ENCODE assay signal across 12 cellular contexts in the genomic region with DNA sequence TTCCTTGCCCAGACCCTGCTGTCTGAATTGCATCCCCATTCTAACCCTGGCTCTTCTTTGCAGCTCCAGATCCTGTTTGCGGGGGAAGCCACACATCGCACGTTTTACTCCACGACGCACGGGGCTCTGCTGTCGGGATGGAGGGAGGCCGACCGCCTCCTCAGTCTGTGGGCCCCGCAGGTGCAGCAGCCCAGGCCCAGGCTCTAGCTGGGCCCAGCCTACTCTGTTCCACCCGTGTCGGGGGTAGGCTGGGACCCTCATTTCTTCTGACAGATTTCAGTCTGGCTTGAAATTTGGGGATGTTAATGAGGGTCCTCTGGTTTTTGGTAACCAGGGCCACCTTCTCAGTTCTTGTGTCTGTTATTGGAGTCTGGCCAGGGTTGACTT. TPM values are rescaled to one million over a fixed set of nuclear protein-coding genes. Genes with fewer than 3 reads are reported as not detected.
DNase-seq lines count a peak whose midpoint lies in the region; ATAC-seq and TF ChIP-seq lines count a peak whose summit lies in the region.
"Had no signal": no experiment of that assay in that cellular context is flagged by ENCODE, and none has a peak within 500 bp of the region (broad histone marks: within the 10 kb centered on the region; RNA-seq: fewer than 3 reads in every experiment).

No MANE protein-coding gene starts in this region.

- H3K4me3 ChIP-seq in RWPE2 (ENCODE audit: severe bottlenecking) (no peak overlapping the region), endodermal cell (ENCODE audit: low read length) (no peak overlapping the region)

- H3K4me1 Mint-ChIP-seq in effector memory CD8-positive, alpha-beta T cell (ENCODE audit: low read depth in 2 of 2): peaks cover 39 to 45% of the 10 kb centered on the region in 2 donors
- H3K4me1 Mint-ChIP-seq in endodermal cell: peaks cover 5% of the 10 kb centered on the region

- H3K4me1 ChIP-seq in RWPE2 (ENCODE audit: insufficient read depth, poor library complexity, severe bottlenecking): peaks cover 5% of the 10 kb centered on the region
- H3K4me1 ChIP-seq in endodermal cell (ENCODE audit: control insufficient read depth, insufficient read depth, low read length): no peaks in the 10 kb centered on the region

- peak; percentile 55 for DNase-seq in activated effector memory CD4-positive, alpha-beta T cell treated with anti-CD3 and anti-CD28 coated beads, Interleukin-2, amount 50 U/mL, for 16 hours
- no peak for DNase-seq in activated effector memory CD4-positive, alpha-beta T cell treated with Interleukin-2 at 50 U/mL for 16 hours
- peak; percentile 39 for DNase-seq in RWPE2 (ENCODE audit: low spot score)
- DNase-seq in effector memory CD8-positive, alpha-beta T cell: no peak
- peak; percentile 25 for DNase-seq in stimulated activated CD8-positive, alpha-beta memory T cell treated with anti-CD3 and anti-CD28 coated beads, Interleukin-4, amount 100 ng/mL, for 48 hours
- DNase-seq in endodermal cell: no peak
- DNase-seq in stimulated activated naive CD4-positive, alpha-beta T cell treated with Interleukin-2 at 50 U/mL for 16 hours (lab: John Stamatoyannopoulos, UW): no peak
- DNase-seq: DMS 273 treated with DMSO at 0.1 percent for 48 hours, NCI-H1092 treated with DMSO at 0.1 percent for 48 hours, SIG-M5 had no signal

- H3K36me3 Mint-ChIP-seq in effector memory CD8-positive, alpha-beta T cell (ENCODE audit: insufficient read depth): peaks cover 26% of the 10 kb centered on the region
- peaks cover 13% of the 10 kb centered on the region for H3K36me3 Mint-ChIP-seq in endodermal cell (ENCODE audit: low read depth)

- no peaks in the 10 kb centered on the region for H3K27me3 Mint-ChIP-seq in effector memory CD8-positive, alpha-beta T cell
- no peaks in the 10 kb centered on the region for H3K27me3 Mint-ChIP-seq in endodermal cell (ENCODE audit: insufficient read depth)

- H3K27ac Mint-ChIP-seq in effector memory CD8-positive, alpha-beta T cell: peak overlapping the region; percentile 92 to 94
- H3K27ac Mint-ChIP-seq in endodermal cell: no peak overlapping the region

- H3K9ac ChIP-seq in endodermal cell (ENCODE audit: extremely low read depth, low read length, poor library complexity, severe bottlenecking): no peak overlapping the region

- 97% methylated on average over 12 of the region's 12 CpGs; no CpG with 5 or more reads in 1 of the 2 experiments for WGBS in endodermal cell (ENCODE audit: insufficient coverage in 1 of 2, insufficient read length in 1 of 2), 2 experiments

- no peaks in the 10 kb centered on the region for H3K9me3 Mint-ChIP-seq in effector memory CD8-positive, alpha-beta T cell
- no peaks in the 10 kb centered on the region for H3K9me3 Mint-ChIP-seq in endodermal cell

- no peaks in the 10 kb centered on the region for H3K27me3 ChIP-seq in RWPE2 (ENCODE audit: insufficient read depth, poor library complexity, severe bottlenecking)
- no peaks in the 10 kb centered on the region for H3K27me3 ChIP-seq in endodermal cell (ENCODE audit: control insufficient read depth, insufficient read depth, low read length, poor library complexity, severe bottlenecking)
- H3K27me3 ChIP-seq: neutrophil had no signal

- H3K27ac ChIP-seq in RWPE2 (ENCODE audit: poor library complexity, severe bottlenecking): no peak overlapping the region
- H3K27ac ChIP-seq in endodermal cell (ENCODE audit: low read depth, low read length): no peak overlapping the region
- H3K27ac ChIP-seq: neutrophil had no signal

- peaks cover 9% of the 10 kb centered on the region for H3K36me3 ChIP-seq in RWPE2 (ENCODE audit: low read depth)
- H3K36me3 ChIP-seq in endodermal cell (ENCODE audit: control insufficient read depth, insufficient read depth, low read length): peaks cover 6% of the 10 kb centered on the region
- H3K36me3 ChIP-seq: neutrophil had no signal

- ATAC-seq in RWPE2 (ENCODE audit: low read depth) (no peak), GM18502 (IDR thresholded peaks at IDR 0.05; ENCODE audit: poor library complexity, unreplicated experiment) (no peak)
- ATAC-seq in effector memory CD8-positive, alpha-beta T cell (replicated peaks): no peak

- H3K9me3 ChIP-seq in RWPE2 (ENCODE audit: severe bottlenecking) (no peaks in the 10 kb centered on the region), endodermal cell (ENCODE audit: control insufficient read depth, low read length) (no peaks in the 10 kb centered on the region)
- H3K9me3 ChIP-seq: neutrophil had no signal

- no peak for TF ChIP-seq CTCF in RWPE2 (IDR thresholded peaks at IDR 0.05; ENCODE audit: poor library complexity, severe bottlenecking)
- no peak for TF ChIP-seq CTCF in endodermal cell (conservative IDR thresholded peaks at IDR 0.05)

- peak overlapping the region; percentile 72 to 90 for H3K4me3 Mint-ChIP-seq in effector memory CD8-positive, alpha-beta T cell
- H3K4me3 Mint-ChIP-seq in endodermal cell: no peak overlapping the region

RNA-seq across cellular contexts. Expression of gene MTG1, which starts 2.7 kb away (rescaled TPM):
- total RNA-seq in endodermal cell: 10 to 100 TPM; 71.3 to 86.0 TPM
- 46.8 TPM for polyA plus RNA-seq in endodermal cell (2013, experiment 1 of 2)
- polyA plus RNA-seq in endodermal cell (2013, experiment 2 of 2): 45.4 TPM

RNA-seq across cellular contexts. Expression of gene PAOX, which starts 12.2 kb away (rescaled TPM):
- total RNA-seq in endodermal cell: 10 to 100 TPM in 1 of 2 donors, 1 to 10 TPM in 1; 9.7 to 11.1 TPM
- 5.4 TPM for polyA plus RNA-seq in endodermal cell (2013, experiment 1 of 2)
- 5.5 TPM for polyA plus RNA-seq in endodermal cell (2013, experiment 2 of 2)

RNA-seq across cellular contexts. Expression of gene ECHS1, which starts 18.1 kb away (rescaled TPM):
- total RNA-seq in endodermal cell: 100 to 1,000 TPM in 1 of 2 donors, 10 to 100 TPM in 1; 92.3 to 102 TPM
- polyA plus RNA-seq in endodermal cell (2013, experiment 1 of 2): 91.8 TPM
- polyA plus RNA-seq in endodermal cell (2013, experiment 2 of 2): 91.2 TPM

RNA-seq across cellular contexts. Expression of gene SPRN, which starts 33.2 kb away (rescaled TPM):
- under 1 TPM; 0.11 to 0.24 TPM for total RNA-seq in endodermal cell
- 0.32 TPM for polyA plus RNA-seq in endodermal cell (2013, experiment 1 of 2)
- 0.33 TPM for polyA plus RNA-seq in endodermal cell (2013, experiment 2 of 2)

RNA-seq across cellular contexts. Expression of gene FUOM, which starts 33.4 kb away (rescaled TPM):
- 10 to 100 TPM; 81.0 to 83.9 TPM for total RNA-seq in endodermal cell
- 25.6 TPM for polyA plus RNA-seq in endodermal cell (2013, experiment 1 of 2)
- 26.4 TPM for polyA plus RNA-seq in endodermal cell (2013, experiment 2 of 2)

Comparison
In these comparisons a context has a peak if more than half of its experiments do, and no peak if none do; other contexts are left out.
1. DNase-seq: peak in activated effector memory CD4-positive, alpha-beta T cell treated with anti-CD3 and anti-CD28 coated beads, Interleukin-2, amount 50 U/mL, for 16 hours (single experiment), RWPE2 (single experiment) and stimulated activated CD8-positive, alpha-beta memory T cell treated with anti-CD3 and anti-CD28 coated beads, Interleukin-4, amount 100 ng/mL, for 48 hours (single experiment); none in activated effector memory CD4-positive, alpha-beta T cell treated with Interleukin-2 at 50 U/mL for 16 hours (single experiment), effector memory CD8-positive, alpha-beta T cell (0 of 3), endodermal cell (single experiment) and stimulated activated naive CD4-positive, alpha-beta T cell treated with Interleukin-2 at 50 U/mL for 16 hours (single experiment).